Comparison of ENCODE assay signal across 15 cellular contexts in the genomic region with DNA sequence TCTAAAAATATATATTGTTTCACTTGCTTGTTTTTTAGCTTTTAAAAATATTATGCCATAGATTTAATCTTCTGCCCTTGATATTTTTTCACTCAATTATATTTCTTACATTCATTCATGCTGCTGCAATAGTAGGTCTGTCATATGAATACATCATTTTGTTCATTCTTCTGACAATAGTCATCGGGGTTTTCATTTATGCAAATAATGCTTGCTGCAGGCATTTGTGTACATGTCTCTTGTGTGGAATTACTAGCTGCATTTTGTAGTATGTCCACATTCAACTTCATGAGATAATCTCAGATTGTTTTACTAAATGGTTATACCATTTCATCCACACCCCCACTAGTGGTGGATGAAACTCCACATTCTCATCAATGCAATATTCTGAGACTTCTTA. TPM values are rescaled to one million over a fixed set of nuclear protein-coding genes. Genes with fewer than 3 reads are reported as not detected.
DNase-seq lines count a peak whose midpoint lies in the region; TF ChIP-seq lines count a peak whose summit lies in the region.
"Had no signal": no experiment of that assay in that cellular context is flagged by ENCODE, and none has a peak within 500 bp of the region (broad histone marks: within the 10 kb centered on the region; RNA-seq: fewer than 3 reads in every experiment).

No MANE protein-coding gene starts in this region.

- H3K79me2 ChIP-seq in GM23248 (ENCODE audit: insufficient read depth) (no peaks in the 10 kb centered on the region), OCI-LY7 (ENCODE audit: insufficient read depth, low read depth, low read length) (no peaks in the 10 kb centered on the region)

- peak; percentile 76 for DNase-seq in ELR (ENCODE audit: low read depth)
- DNase-seq in GM23248, result peak; percentile 46
- no peak for DNase-seq in OCI-LY7 (ENCODE audit: low spot score)
- peak; percentile 29 to 62 for DNase-seq in foreskin fibroblast
- no peak for DNase-seq in Peyer's patch
- no peak for DNase-seq in anterior cingulate cortex (lab: John Stamatoyannopoulos, UW)
- no peak for DNase-seq in WERI-Rb-1
- no peak for DNase-seq in progenitor cell of endocrine pancreas (ENCODE audit: low spot score, unreplicated experiment)
- DNase-seq: activated CD8-positive, alpha-beta memory T cell treated with anti-CD3 and anti-CD28 coated beads, Interleukin-2, amount 50 U/mL, for 48 hours; CD8-positive, alpha-beta T cell; NCI-H226; stimulated activated CD4-positive, alpha-beta T cell treated with anti-CD3 and anti-CD28 coated beads, Interleukin-4, amount 100 ng/mL, for 4 hours had no signal

- H3K4me3 ChIP-seq in GM23248, result no peak overlapping the region
- H3K4me3 ChIP-seq in OCI-LY7 (ENCODE audit: low read depth, low read length, poor library complexity, severe bottlenecking), result no peak overlapping the region
- H3K4me3 ChIP-seq in foreskin fibroblast (ENCODE audit: low read depth in 1 of 2, low read length in 2 of 2), result no peak overlapping the region
- no peak overlapping the region for H3K4me3 ChIP-seq in Peyer's patch
- no peak overlapping the region for H3K4me3 ChIP-seq in WERI-Rb-1 (ENCODE audit: low read depth, low read length)
- H3K4me3 ChIP-seq: breast epithelium had no signal

- in situ Hi-C loops in GM23248 (cut with MboI), result no loop called here

- H4K20me1 ChIP-seq in GM23248 (ENCODE audit: insufficient read depth) (no peaks in the 10 kb centered on the region), OCI-LY7 (ENCODE audit: insufficient read depth, low read length) (no peaks in the 10 kb centered on the region)

- H3K4me1 ChIP-seq in GM23248 (ENCODE audit: insufficient read depth), result peaks cover 11% of the 10 kb centered on the region; the same call in 1 of the 2 replicates
- H3K4me1 ChIP-seq in OCI-LY7 (ENCODE audit: insufficient read depth, low read length, poor library complexity, severe bottlenecking), result peaks cover 33% of the 10 kb centered on the region
- peaks cover 0 to 12% (median 1%) of the 10 kb centered on the region in 4 donors for H3K4me1 ChIP-seq in Peyer's patch
- H3K4me1 ChIP-seq: breast epithelium had no signal

- BruUV-seq in OCI-LY7 (replicated peaks; lab: Mats Ljungman, UMichigan), result no TSS peak

- no peak overlapping the region for H3K9ac ChIP-seq in GM23248

- no peaks in the 10 kb centered on the region for H3K36me3 Mint-ChIP-seq in progenitor cell of endocrine pancreas (ENCODE audit: insufficient read depth)
- H3K36me3 Mint-ChIP-seq: CD8-positive, alpha-beta T cell had no signal

- TF ChIP-seq CTCF in OCI-LY7 (conservative IDR thresholded peaks at IDR 0.05; ENCODE audit: low read length) (no peak), foreskin fibroblast (IDR thresholded peaks at IDR 0.05; ENCODE audit: low read depth, low read length) (no peak), Peyer's patch (IDR thresholded peaks at IDR 0.05) (no peak), WERI-Rb-1 (IDR thresholded peaks at IDR 0.05; ENCODE audit: low read depth, low read length) (no peak), progenitor cell of endocrine pancreas (IDR thresholded peaks at IDR 0.05; ENCODE audit: unreplicated experiment) (no peak)

- peaks cover 4% of the 10 kb centered on the region for H3K4me1 Mint-ChIP-seq in progenitor cell of endocrine pancreas (ENCODE audit: low read depth)

- no peaks in the 10 kb centered on the region for H3K9me3 Mint-ChIP-seq in progenitor cell of endocrine pancreas (ENCODE audit: low read depth)
- H3K9me3 Mint-ChIP-seq: CD8-positive, alpha-beta T cell had no signal

- H3K27me3 ChIP-seq in GM23248 (replicated peaks; ENCODE audit: insufficient read depth) (no peaks in the 10 kb centered on the region), Peyer's patch (no peaks in the 10 kb centered on the region), WERI-Rb-1 (ENCODE audit: insufficient read depth, low read depth, severe bottlenecking) (no peaks in the 10 kb centered on the region)
- H3K27me3 ChIP-seq: breast epithelium had no signal

- intact Hi-C loops in OCI-LY7 (cut with micrococcal nuclease; ENCODE audit: unreplicated experiment), result no loop called here

- H3K27ac ChIP-seq in GM23248 (no peak overlapping the region), OCI-LY7 (ENCODE audit: low read depth, low read length, poor library complexity, severe bottlenecking) (no peak overlapping the region), Peyer's patch (no peak overlapping the region), WERI-Rb-1 (no peak overlapping the region)
- H3K27ac ChIP-seq: breast epithelium, epithelial cell of prostate, HL-60 had no signal

- CTCF ChIA-PET in OCI-LY7 (lab: Charles Lee; ENCODE audit: unreplicated experiment), result no interaction called here

- peaks cover 14% of the 10 kb centered on the region for H3K27me3 Mint-ChIP-seq in progenitor cell of endocrine pancreas

- no peaks in the 10 kb centered on the region for H3K9me2 ChIP-seq in GM23248 (ENCODE audit: insufficient read depth)
- H3K9me2 ChIP-seq in OCI-LY7 (ENCODE audit: insufficient read depth, low read length), result no peaks in the 10 kb centered on the region

- no peak overlapping the region for H3K27ac Mint-ChIP-seq in progenitor cell of endocrine pancreas

- H3K9me3 ChIP-seq in GM23248 (ENCODE audit: low read depth) (no peaks in the 10 kb centered on the region), OCI-LY7 (ENCODE audit: low read length) (no peaks in the 10 kb centered on the region), Peyer's patch (no peaks in the 10 kb centered on the region), WERI-Rb-1 (ENCODE audit: severe bottlenecking) (no peaks in the 10 kb centered on the region)
- H3K9me3 ChIP-seq: breast epithelium had no signal

- TF ChIP-seq POLR2A in Peyer's patch (IDR thresholded peaks at IDR 0.05), result no peak

- no peak overlapping the region for H3K4me3 Mint-ChIP-seq in progenitor cell of endocrine pancreas (ENCODE audit: low read depth)
- H3K4me3 Mint-ChIP-seq: CD8-positive, alpha-beta T cell had no signal

- POLR2A ChIA-PET in OCI-LY7 (lab: Charles Lee), result interaction anchor here (0.7 kb wide), 1 partner anchor 8 kb away, joined by 3 read pairs; no protein-coding TSS in a partner anchor

- H3K4me2 ChIP-seq in GM23248 (ENCODE audit: unreplicated experiment) (no peak overlapping the region), OCI-LY7 (ENCODE audit: low read length) (peak overlapping the region; percentile 44)

- H3K36me3 ChIP-seq in GM23248 (ENCODE audit: low read depth), result no peaks in the 10 kb centered on the region
- H3K36me3 ChIP-seq in OCI-LY7 (ENCODE audit: insufficient read depth, low read length), result no peaks in the 10 kb centered on the region
- H3K36me3 ChIP-seq in Peyer's patch, result no peaks in the 10 kb centered on the region
- H3K36me3 ChIP-seq in WERI-Rb-1, result no peaks in the 10 kb centered on the region
- H3K36me3 ChIP-seq: breast epithelium had no signal

- 0 out of 2 replicates have a peak, but pooled peaks cover 9% of the 10 kb centered on the region for H3F3A ChIP-seq in GM23248 (ENCODE audit: insufficient read depth)

- 43 to 79% methylated on average over 1 of the region's 1 CpG for WGBS in GM23248 (ENCODE audit: low coverage in 1 of 2, low lambda C conversion rate in 2 of 2, missing lambda C conversion rate in 2 of 2), 2 experiments

- no peak overlapping the region for H2AFZ ChIP-seq in GM23248
- peak overlapping the region; percentile 28; the same call in 1 of the 2 replicates for H2AFZ ChIP-seq in OCI-LY7 (ENCODE audit: low read length)

RNA-seq across cellular contexts. Expression of a gene that starts 5.3 kb away (rescaled TPM):
- total RNA-seq in GM23248 (2014; rRNA removed; shearing (Covaris generic)), result 65.1 and 78.6 TPM in 2 replicates
- polyA plus RNA-seq in GM23248 (2016; fragmentation: Nextera tagmentation; extraction: Ambion mirVana), result 58.1 and 63.5 TPM in 2 replicates
- 2.3 and 2.5 TPM in 2 replicates for total RNA-seq in OCI-LY7 (2014; rRNA removed; shearing (Covaris generic))
- total RNA-seq in OCI-LY7 (2022), result 5.2 and 6.8 TPM in 2 replicates
- 100 to 1,000 TPM in 2 of 4 donors, 10 to 100 TPM in 2; 60.2 to 190 (median 115) TPM for total RNA-seq in Peyer's patch
- 7.9 and 10.6 TPM in 2 replicates for total RNA-seq in progenitor cell of endocrine pancreas

Comparison
In these comparisons a context has a peak if more than half of its experiments do, and no peak if none do; other contexts are left out.
1. DNase-seq: peak in ELR (single experiment), GM23248 (single experiment) and foreskin fibroblast (2 of 2); none in OCI-LY7 (single experiment), Peyer's patch (0 of 3), anterior cingulate cortex (0 of 58), WERI-Rb-1 (single experiment) and progenitor cell of endocrine pancreas (single experiment).